In the genomic region with DNA sequence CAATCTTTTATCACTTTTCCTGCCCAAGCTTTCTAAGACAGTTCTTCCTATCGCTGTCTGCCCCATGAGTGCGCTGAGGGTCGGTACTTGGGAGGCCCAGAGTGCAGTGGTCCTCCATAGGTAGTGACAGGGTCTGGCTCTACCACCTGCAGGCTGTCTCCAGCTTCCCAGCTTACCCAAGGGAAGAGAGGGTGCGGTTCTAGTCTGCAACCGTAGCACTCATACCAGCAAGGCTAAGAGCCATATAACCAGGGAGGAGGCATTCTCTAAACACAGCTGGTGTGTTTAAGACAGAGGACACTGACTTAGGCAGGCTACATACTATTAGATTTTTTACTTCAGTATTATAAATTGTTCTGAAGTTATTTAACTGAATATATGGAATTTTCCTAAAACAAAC, we compare ENCODE assay signal across 1 cellular context.
TF ChIP-seq lines count a peak whose summit lies in the region.

No MANE protein-coding gene starts in this region.

TF ChIP-seq in IMR-90, 13 proteins besides CTCF, POLR2A, EP300 and RAD21 (continued from another document):
- TF ChIP-seq CHD1 (IDR thresholded peaks at IDR 0.05; ENCODE audit: low read depth, low read length): no peak
- no peak for TF ChIP-seq BHLHE40 (IDR thresholded peaks at IDR 0.05; ENCODE audit: low read depth, low read length)
- TF ChIP-seq MXI1 (IDR thresholded peaks at IDR 0.05; ENCODE audit: borderline replicate concordance, low read depth, low read length): no peak
- TF ChIP-seq MAFK (IDR thresholded peaks at IDR 0.05; ENCODE audit: low read depth, low read length): no peak
- no peak for TF ChIP-seq RCOR1 (IDR thresholded peaks at IDR 0.05; ENCODE audit: insufficient replicate concordance, low read length)
- no peak for TF ChIP-seq NFE2L2 (IDR thresholded peaks at IDR 0.05; ENCODE audit: low read depth, low read length)
- no peak for TF ChIP-seq RFX5 (IDR thresholded peaks at IDR 0.05; ENCODE audit: low read depth, low read length)
- TF ChIP-seq, protein P1, sequence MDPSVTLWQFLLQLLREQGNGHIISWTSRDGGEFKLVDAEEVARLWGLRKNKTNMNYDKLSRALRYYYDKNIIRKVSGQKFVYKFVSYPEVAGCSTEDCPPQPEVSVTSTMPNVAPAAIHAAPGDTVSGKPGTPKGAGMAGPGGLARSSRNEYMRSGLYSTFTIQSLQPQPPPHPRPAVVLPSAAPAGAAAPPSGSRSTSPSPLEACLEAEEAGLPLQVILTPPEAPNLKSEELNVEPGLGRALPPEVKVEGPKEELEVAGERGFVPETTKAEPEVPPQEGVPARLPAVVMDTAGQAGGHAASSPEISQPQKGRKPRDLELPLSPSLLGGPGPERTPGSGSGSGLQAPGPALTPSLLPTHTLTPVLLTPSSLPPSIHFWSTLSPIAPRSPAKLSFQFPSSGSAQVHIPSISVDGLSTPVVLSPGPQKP (IDR thresholded peaks at IDR 0.05; ENCODE audit: borderline replicate concordance, low read depth, low read length): no peak
- TF ChIP-seq, protein P2, sequence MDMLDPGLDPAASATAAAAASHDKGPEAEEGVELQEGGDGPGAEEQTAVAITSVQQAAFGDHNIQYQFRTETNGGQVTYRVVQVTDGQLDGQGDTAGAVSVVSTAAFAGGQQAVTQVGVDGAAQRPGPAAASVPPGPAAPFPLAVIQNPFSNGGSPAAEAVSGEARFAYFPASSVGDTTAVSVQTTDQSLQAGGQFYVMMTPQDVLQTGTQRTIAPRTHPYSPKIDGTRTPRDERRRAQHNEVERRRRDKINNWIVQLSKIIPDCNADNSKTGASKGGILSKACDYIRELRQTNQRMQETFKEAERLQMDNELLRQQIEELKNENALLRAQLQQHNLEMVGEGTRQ (IDR thresholded peaks at IDR 0.05; ENCODE audit: low read depth, low read length): no peak
- TF ChIP-seq FOS (IDR thresholded peaks at IDR 0.05; ENCODE audit: low read depth, low read length): no peak
